Comparison of ENCODE assay signal across 23 cellular contexts in the genomic region with DNA sequence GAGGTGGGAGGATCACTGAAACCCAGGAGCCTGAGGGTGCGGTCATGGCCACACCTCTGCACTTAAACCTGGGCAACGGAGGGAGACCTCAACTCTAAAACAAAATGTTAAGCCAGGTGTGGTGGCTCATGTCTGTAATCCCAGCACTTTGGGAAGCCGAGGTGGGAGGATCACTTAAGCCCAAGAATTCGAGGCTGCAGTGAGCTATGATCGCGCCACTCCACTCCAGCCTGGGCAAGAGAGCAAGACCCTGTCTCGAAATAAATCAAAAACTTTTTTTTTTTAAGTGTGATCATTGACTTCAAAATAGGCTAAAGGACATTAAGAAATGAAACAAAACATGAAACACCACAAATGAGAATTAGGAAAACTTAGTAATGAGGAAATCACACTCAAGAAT. TPM values are rescaled to one million over a fixed set of nuclear protein-coding genes. Genes with fewer than 3 reads are reported as not detected.
A peak's percentile ranks its signal among the peaks of the same experiment; 100 is the strongest.
DNase-seq lines count a peak whose midpoint lies in the region; ATAC-seq and TF ChIP-seq lines count a peak whose summit lies in the region.
"Had no signal": no experiment of that assay in that cellular context is flagged by ENCODE, and none has a peak within 500 bp of the region (broad histone marks: within the 10 kb centered on the region; RNA-seq: fewer than 3 reads in every experiment).

No MANE protein-coding gene starts in this region.

- H3K9ac ChIP-seq in H9 (ENCODE audit: extremely low read depth, insufficient read length, low read length) (no peak overlapping the region), iPS-18a (ENCODE audit: low read length) (peak overlapping the region; percentile 26)

- H3K23me2 ChIP-seq in H9 (ENCODE audit: insufficient read length, low read depth, low read length, poor library complexity, severe bottlenecking): peaks cover 2% of the 10 kb centered on the region

- no peak overlapping the region for H3K27ac ChIP-seq in H9 (ENCODE audit: insufficient read length, low read depth, low read length)
- no peak overlapping the region for H3K27ac ChIP-seq in iPS-18a (ENCODE audit: low read length)
- H3K27ac ChIP-seq: HL-60, RWPE1 had no signal

- no peak overlapping the region for H3K56ac ChIP-seq in H9 (ENCODE audit: insufficient read length, low read depth, low read length)

- no peak for DNase-seq in H9
- no peak for DNase-seq in WTC11 (ENCODE audit: low spot score)
- peak; percentile 25 for DNase-seq in posterior vena cava (ENCODE audit: low spot score)
- DNase-seq in COLO829 (ENCODE audit: low spot score): no peak
- no peak for DNase-seq in NK-92 (lab: John Stamatoyannopoulos, UW; ENCODE audit: unreplicated experiment)
- DNase-seq: DMS153, DND-41, Kasumi-1, NCI-H1092 treated with DMSO at 0.1 percent for 48 hours, NCI-H1436, NCI-H187, NCI-H2107, NCI-H526 treated with DMSO at 0.1 percent for 48 hours, SHP77, T-cell had no signal

- no peak overlapping the region for H3K18ac ChIP-seq in H9 (ENCODE audit: insufficient read length, low read depth, low read length)

- H3K36me3 Mint-ChIP-seq in H9 (ENCODE audit: insufficient read depth in 1 of 3, low read depth in 3 of 3) (peaks cover 20 to 56% (median 50%) of the 10 kb centered on the region in 3 experiments; a peak in 6 of 7 replicates), WTC11 (peaks cover 51% of the 10 kb centered on the region)

- H3K79me1 ChIP-seq in H9 (ENCODE audit: insufficient read depth, low read depth, low read length, poor library complexity, severe bottlenecking): no peaks in the 10 kb centered on the region

- no peak overlapping the region for H2BK5ac ChIP-seq in H9 (ENCODE audit: insufficient read length, low read length)

- H3K9me3 ChIP-seq in H9 (ENCODE audit: control insufficient read depth, low read depth, low read length): no peaks in the 10 kb centered on the region
- no peaks in the 10 kb centered on the region for H3K9me3 ChIP-seq in iPS-18a (ENCODE audit: control insufficient read depth, low read depth, low read length)
- H3K9me3 ChIP-seq: HAP-1 had no signal

- H3K27me3 ChIP-seq in H9 (ENCODE audit: insufficient read depth, low read length): no peaks in the 10 kb centered on the region
- H3K27me3 ChIP-seq in iPS-18a (ENCODE audit: control insufficient read depth, insufficient read depth, low read length): no peaks in the 10 kb centered on the region

- H3K4me3 ChIP-seq in iPS-18a (ENCODE audit: low read length): no peak overlapping the region

- no peak overlapping the region for H4K91ac ChIP-seq in H9 (ENCODE audit: insufficient read length, low read depth, low read length)

- no peak overlapping the region for H3K23ac ChIP-seq in H9 (ENCODE audit: insufficient read length, low read depth, low read length)

- H3K14ac ChIP-seq in H9 (ENCODE audit: insufficient read depth, low read length): no peak overlapping the region

- no peak overlapping the region for H2BK15ac ChIP-seq in H9 (ENCODE audit: low read depth, low read length)

- H3K4me3 Mint-ChIP-seq in H9: no peak overlapping the region
- H3K4me3 Mint-ChIP-seq in WTC11: no peak overlapping the region
- H3K4me3 Mint-ChIP-seq: B cell, T-cell had no signal

- no peak overlapping the region for H2AFZ ChIP-seq in H9 (ENCODE audit: low read length)

- H2BK20ac ChIP-seq in H9 (ENCODE audit: low read depth, low read length, poor library complexity, severe bottlenecking): no peak overlapping the region

- H3K4ac ChIP-seq in H9 (ENCODE audit: low read depth, low read length): no peak overlapping the region

- H3K79me2 ChIP-seq in H9 (ENCODE audit: insufficient read depth, low read length): no peaks in the 10 kb centered on the region

- H3K4me2 ChIP-seq in H9 (ENCODE audit: insufficient read depth, insufficient read length, low read length): no peak overlapping the region

- H3K4me1 ChIP-seq in H9 (ENCODE audit: insufficient read depth, low read length): no peaks in the 10 kb centered on the region
- peaks cover 8% of the 10 kb centered on the region for H3K4me1 ChIP-seq in iPS-18a (ENCODE audit: control insufficient read depth, low read depth, low read length)

- no peak overlapping the region for H3T11ph ChIP-seq in H9 (ENCODE audit: low read length)

- no peak overlapping the region for H2BK120ac ChIP-seq in H9 (ENCODE audit: low read depth, low read length, poor library complexity, severe bottlenecking)

- peaks cover 17% of the 10 kb centered on the region for H3K36me3 ChIP-seq in iPS-18a (ENCODE audit: control insufficient read depth, low read depth, low read length)

- H3K27ac Mint-ChIP-seq in H9 (peak overlapping the region; percentile 68 to 96 (median 82); a peak in 4 of 7 replicates), WTC11 (peak overlapping the region; percentile 94)
- H3K27ac Mint-ChIP-seq: B cell, T-cell had no signal

- H4K5ac ChIP-seq in H9 (ENCODE audit: insufficient read length, low read depth, low read length): no peak overlapping the region

- no peak overlapping the region for H2AK5ac ChIP-seq in H9 (ENCODE audit: insufficient read length, low read length)

- H3K9me3 Mint-ChIP-seq in H9 (no peaks in the 10 kb centered on the region; a peak in 1 of 5 replicates), WTC11 (no peaks in the 10 kb centered on the region)
- H3K9me3 Mint-ChIP-seq: T-cell had no signal

- peaks cover 15 to 35% of the 10 kb centered on the region in 2 experiments for H3K4me1 Mint-ChIP-seq in H9
- peaks cover 18% of the 10 kb centered on the region for H3K4me1 Mint-ChIP-seq in WTC11
- H3K4me1 Mint-ChIP-seq: B cell had no signal

- ATAC-seq in WTC11 (no peak), GM18858 (IDR thresholded peaks at IDR 0.05; ENCODE audit: unreplicated experiment) (no peak)
- ATAC-seq: HepG2, Panc1, T-cell had no signal

- H4K8ac ChIP-seq in H9 (replicated peaks; ENCODE audit: insufficient read length, low read depth, low read length): no peak overlapping the region

- no CpG with 5 or more reads among the region's 7 CpGs for WGBS in H9 (ENCODE audit: extremely low coverage, insufficient read length, low lambda C conversion rate)

- H2BK12ac ChIP-seq in H9 (ENCODE audit: insufficient read length, low read depth, low read length): no peak overlapping the region

- CTCF ChIA-PET in WTC11 (lab: Charles Lee): interaction anchor here (1.0 to 1.3 kb wide), 2 partner anchors 18 to 20 kb away, joined by 3 to 9 read pairs; no protein-coding TSS in a partner anchor

- TF ChIP-seq CTCF in H9 (conservative IDR thresholded peaks at IDR 0.05): no peak
- TF ChIP-seq CTCF in WTC11 (IDR thresholded peaks at IDR 0.05): no peak

- H4K20me1 ChIP-seq in H9 (ENCODE audit: control insufficient read depth, insufficient read depth, insufficient read length): no peaks in the 10 kb centered on the region

- POLR2A ChIA-PET in WTC11 (lab: Charles Lee): interaction anchor here (0.6 kb wide), 1 partner anchor 16 kb away, joined by 3 read pairs; no protein-coding TSS in a partner anchor

- H3K27me3 Mint-ChIP-seq in H9 (ENCODE audit: low read depth) (no peaks in the 10 kb centered on the region), WTC11 (ENCODE audit: low read depth) (no peaks in the 10 kb centered on the region)
- H3K27me3 Mint-ChIP-seq: B cell, T-cell had no signal

- intact Hi-C loops in posterior vena cava (cut with DNase I): no loop called here

TF ChIP-seq in WTC11, 78 proteins besides CTCF, POLR2A, EP300 and RAD21:
- TF ChIP-seq ETV6 (CRISPR knock-in tag; IDR thresholded peaks at IDR 0.05) (no peak), ZNF121 (CRISPR knock-in tag; IDR thresholded peaks at IDR 0.05) (peak; percentile 93)

RNA-seq across cellular contexts. Expression of a gene that starts 16.3 kb away (rescaled TPM):
- total RNA-seq in H9 (2021) (2.7 and 2.8 TPM in 2 replicates), WTC11 (2021) (1.0 to 1.5 TPM (median 1.4 TPM) in 3 replicates), posterior vena cava (1 to 10 TPM; 1.2 to 1.6 TPM)

RNA-seq across cellular contexts. Expression of a gene that starts 20.9 kb away (rescaled TPM):
- total RNA-seq in H9 (2021) (36.8 and 44.0 TPM in 2 replicates), WTC11 (2021) (34.0 to 42.5 TPM (median 36.0 TPM) in 3 replicates), posterior vena cava (10 to 100 TPM; 12.7 to 16.9 TPM)
